ENCODE assay signal across 16 cellular contexts in genomic region chr15:59301527-59301926, GRCh38.
DNase-seq lines count a peak whose midpoint lies in the region; ATAC-seq and TF ChIP-seq lines count a peak whose summit lies in the region.
"Had no signal": no experiment of that assay in that cellular context is flagged by ENCODE, and none has a peak within 500 bp of the region (broad histone marks: within the 10 kb centered on the region; RNA-seq: fewer than 3 reads in every experiment).

No MANE protein-coding gene starts in this region.

- H3K9me3 ChIP-seq in RWPE2 (ENCODE audit: severe bottlenecking) (no peaks in the 10 kb centered on the region), tibial nerve (no peaks in the 10 kb centered on the region)
- H3K9me3 ChIP-seq: left lung, suprapubic skin had no signal

- no peak for DNase-seq in activated T-cell treated with anti-CD3 and anti-CD28 coated beads, Interleukin-2, amount 50 U/mL, for 24 hours
- DNase-seq in activated T-cell treated with anti-CD3 and anti-CD28 coated beads, Interleukin-2, amount 50 U/mL, for 4 hours = no peak
- no peak for DNase-seq in RWPE2 (ENCODE audit: low spot score)
- no peak for DNase-seq in foreskin keratinocyte
- DNase-seq in tibial nerve (ENCODE audit: low spot score in 2 of 2) = no peak
- no peak for DNase-seq in NCI-H2227 treated with DMSO at 0.1 percent for 48 hours (lab: John Stamatoyannopoulos, UW)
- DNase-seq in iPS-NIHi11 (ENCODE audit: low spot score) = no peak
- DNase-seq: activated CD4-positive, alpha-beta T cell treated with anti-CD3 and anti-CD28 coated beads for 48 hours; dermis blood vessel endothelial cell; left lung; NCI-H1694; retina; T-helper 17 cell had no signal

- H3K36me3 Mint-ChIP-seq in activated T-cell treated with anti-CD3 and anti-CD28 coated beads, Interleukin-2, amount 50 U/mL, for 24 hours (ENCODE audit: low read depth) = no peaks in the 10 kb centered on the region
- no peaks in the 10 kb centered on the region for H3K36me3 Mint-ChIP-seq in activated T-cell treated with anti-CD3 and anti-CD28 coated beads, Interleukin-2, amount 50 U/mL, for 4 hours (ENCODE audit: insufficient read depth)

- no peak overlapping the region for H3K4me3 ChIP-seq in RWPE2 (ENCODE audit: severe bottlenecking)
- no peak overlapping the region for H3K4me3 ChIP-seq in tibial nerve
- H3K4me3 ChIP-seq: left lung, suprapubic skin had no signal

- no peak for TF ChIP-seq CTCF in RWPE2 (IDR thresholded peaks at IDR 0.05; ENCODE audit: poor library complexity, severe bottlenecking)
- TF ChIP-seq CTCF in foreskin keratinocyte (conservative IDR thresholded peaks at IDR 0.05) = no peak
- no peak for TF ChIP-seq CTCF in tibial nerve (IDR thresholded peaks at IDR 0.05)

- no peaks in the 10 kb centered on the region for H3K27me3 ChIP-seq in RWPE2 (ENCODE audit: insufficient read depth, poor library complexity, severe bottlenecking)
- no peaks in the 10 kb centered on the region for H3K27me3 ChIP-seq in foreskin keratinocyte
- H3K27me3 ChIP-seq in tibial nerve = no peaks in the 10 kb centered on the region
- H3K27me3 ChIP-seq: left lung, suprapubic skin had no signal

- H3K27ac ChIP-seq in RWPE2 (ENCODE audit: poor library complexity, severe bottlenecking) (peak overlapping the region; percentile 98), foreskin keratinocyte (peak overlapping the region; percentile 65), tibial nerve (peak overlapping the region in 3 of 4 donors; percentile 58 to 85 (median 82))
- H3K27ac ChIP-seq: suprapubic skin had no signal

- no peak for TF ChIP-seq POLR2A in tibial nerve (IDR thresholded peaks at IDR 0.05)

- H3K27ac Mint-ChIP-seq in activated T-cell treated with anti-CD3 and anti-CD28 coated beads, Interleukin-2, amount 50 U/mL, for 24 hours = peak overlapping the region; percentile 55
- H3K27ac Mint-ChIP-seq: T-helper 17 cell had no signal

- H3K9me3 Mint-ChIP-seq in activated T-cell treated with anti-CD3 and anti-CD28 coated beads, Interleukin-2, amount 50 U/mL, for 24 hours = no peaks in the 10 kb centered on the region
- no peaks in the 10 kb centered on the region for H3K9me3 Mint-ChIP-seq in activated T-cell treated with anti-CD3 and anti-CD28 coated beads, Interleukin-2, amount 50 U/mL, for 4 hours
- H3K9me3 Mint-ChIP-seq: activated T-helper 2 cell treated with anti-CD3 and anti-CD28 coated beads, Interferon-gamma antibody, Interleukin-2, Interleukin-4, amounts not matched to agents 10 μg/mL and 5 μg/mL and 100 μg/mL, durations not matched to agents 14 hours and 24 hours and 36 hours had no signal

- no peak for ATAC-seq in activated T-cell treated with anti-CD3 and anti-CD28 coated beads, Interleukin-2, amount 50 U/mL, for 4 hours
- no peak for ATAC-seq in RWPE2 (ENCODE audit: low read depth)
- ATAC-seq in foreskin keratinocyte = no peak
- no peak for ATAC-seq in HG03280 (IDR thresholded peaks at IDR 0.05; ENCODE audit: unreplicated experiment)
- ATAC-seq: T-helper 17 cell had no signal

- H3K36me3 ChIP-seq in RWPE2 (ENCODE audit: low read depth) (peaks cover 3% of the 10 kb centered on the region; the same call in 1 of the 2 replicates), tibial nerve (no peaks in the 10 kb centered on the region)
- H3K36me3 ChIP-seq: left lung, suprapubic skin had no signal

- no peak for TF ChIP-seq EP300 in tibial nerve (IDR thresholded peaks at IDR 0.05)

- peaks cover 80% of the 10 kb centered on the region for H3K4me1 ChIP-seq in RWPE2 (ENCODE audit: insufficient read depth, poor library complexity, severe bottlenecking)
- peaks cover 57% of the 10 kb centered on the region for H3K4me1 ChIP-seq in foreskin keratinocyte
- H3K4me1 ChIP-seq in tibial nerve = peaks cover 0 to 65% (median 40%) of the 10 kb centered on the region in 4 donors

- 73 to 77% methylated on average over 6 of the region's 6 CpGs for WGBS in tibial nerve, 2 donors

- no peak overlapping the region for H3K4me3 Mint-ChIP-seq in activated T-cell treated with anti-CD3 and anti-CD28 coated beads, Interleukin-2, amount 50 U/mL, for 24 hours
- no peak overlapping the region for H3K4me3 Mint-ChIP-seq in activated T-cell treated with anti-CD3 and anti-CD28 coated beads, Interleukin-2, amount 50 U/mL, for 4 hours
- H3K4me3 Mint-ChIP-seq: T-helper 17 cell had no signal

- peaks cover 48% of the 10 kb centered on the region for H3K4me1 Mint-ChIP-seq in activated T-cell treated with anti-CD3 and anti-CD28 coated beads, Interleukin-2, amount 50 U/mL, for 24 hours (ENCODE audit: low read depth)
- peaks cover 39% of the 10 kb centered on the region for H3K4me1 Mint-ChIP-seq in activated T-cell treated with anti-CD3 and anti-CD28 coated beads, Interleukin-2, amount 50 U/mL, for 4 hours (ENCODE audit: low read depth)

- H3K27me3 Mint-ChIP-seq in activated T-cell treated with anti-CD3 and anti-CD28 coated beads, Interleukin-2, amount 50 U/mL, for 24 hours = no peaks in the 10 kb centered on the region
- no peaks in the 10 kb centered on the region for H3K27me3 Mint-ChIP-seq in activated T-cell treated with anti-CD3 and anti-CD28 coated beads, Interleukin-2, amount 50 U/mL, for 4 hours (ENCODE audit: low read depth)
- H3K27me3 Mint-ChIP-seq: T-helper 17 cell had no signal
